Comparison of ENCODE assay signal across 32 cellular contexts in genomic region chr7:31314781-31315180, GRCh38. TPM values are rescaled to one million over a fixed set of nuclear protein-coding genes. Genes with fewer than 3 reads are reported as not detected.
"Had no signal": no experiment of that assay in that cellular context is flagged by ENCODE, and none has a peak within 500 bp of the region (broad histone marks: within the 10 kb centered on the region; RNA-seq: fewer than 3 reads in every experiment).

No MANE protein-coding gene starts in this region.

- H3K9me3 ChIP-seq: ascending aorta had no signal

- FAIRE-seq: bronchial epithelial cell, TTC549 had no signal

- H3K4me3 ChIP-seq: ascending aorta, cardiac muscle cell had no signal

- ATAC-seq: activated CD8-positive, alpha-beta memory T cell treated with anti-CD3 and anti-CD28 coated beads, Interleukin-2, amount 10 ng/mL, durations not matched to agents 7 days and 5 days; activated CD8-positive, alpha-beta T cell treated with anti-CD3 and anti-CD28 coated beads, Interleukin-2, amount 10 ng/mL, durations not matched to agents 7 days and 5 days; activated naive CD8-positive, alpha-beta T cell treated with anti-CD3 and anti-CD28 coated beads, Interleukin-2, amount 50 U/mL, for 24 hours had no signal

- H3K4me1 ChIP-seq: ascending aorta had no signal

- DNase-seq: activated B cell treated with CpG ODN at 0.5 μM for 24 hours; activated CD4-positive, alpha-beta memory T cell treated with anti-CD3 and anti-CD28 coated beads, Interleukin-2, amount 10 ng/mL, durations not matched to agents 7 days and 5 days; activated CD4-positive, alpha-beta T cell treated with anti-CD3 and anti-CD28 coated beads for 4 hours; activated CD4-positive, alpha-beta T cell treated with anti-CD3 and anti-CD28 coated beads, Interleukin-2, amount 10 ng/mL, durations not matched to agents 7 days and 5 days; activated CD4-positive, alpha-beta T cell treated with anti-CD3 and anti-CD28 coated beads, Interleukin-2, amount 50 U/mL, for 48 hours; activated CD4-positive, CD25-positive, alpha-beta regulatory T cell treated with anti-CD3 and anti-CD28 coated beads, Interleukin-2, amount 50 U/mL, for 72 hours; activated CD8-positive, alpha-beta memory T cell treated with anti-CD3 and anti-CD28 coated beads for 24 hours; activated CD8-positive, alpha-beta memory T cell treated with anti-CD3 and anti-CD28 coated beads, Interleukin-2, amount 10 ng/mL, durations not matched to agents 7 days and 5 days; activated CD8-positive, alpha-beta memory T cell treated with anti-CD3 and anti-CD28 coated beads, Interleukin-2, amount 50 U/mL, for 48 hours; activated CD8-positive, alpha-beta T cell treated with anti-CD3 and anti-CD28 coated beads, Interleukin-2, amount 10 ng/mL, durations not matched to agents 7 days and 5 days; activated effector memory CD4-positive, alpha-beta T cell treated with Interleukin-2 at 50 U/mL for 16 hours; activated gamma-delta T cell; activated naive CD4-positive, alpha-beta T cell treated with anti-CD3 and anti-CD28 coated beads, Interleukin-2, amount 10 ng/mL, durations not matched to agents 7 days and 5 days; activated naive CD4-positive, alpha-beta T cell treated with Interleukin-2 at 50 U/mL for 16 hours; activated naive CD8-positive, alpha-beta T cell treated with anti-CD3 and anti-CD28 coated beads, Interleukin-2, amount 10 ng/mL, durations not matched to agents 7 days and 5 days; activated naive CD8-positive, alpha-beta T cell treated with anti-CD3 and anti-CD28 coated beads, Interleukin-2, amount 50 U/mL, for 24 hours; activated T-cell treated with anti-CD3 and anti-CD28 coated beads, Interleukin-2, amount 50 U/mL, for 24 hours; activated T-cell treated with anti-CD3 and anti-CD28 coated beads, Interleukin-2, amount 50 U/mL, for 48 hours; amygdala; anterior cingulate cortex; caudate nucleus; cerebellar nuclear complex; T-helper 1 cell; T-helper 2 cell; T-helper 9 cell had no signal

- H3K36me3 ChIP-seq: ascending aorta, cardiac muscle cell had no signal

- H3K27ac ChIP-seq: ascending aorta, cardiac muscle cell, VCaP had no signal

- H3K27me3 ChIP-seq: ascending aorta, cardiac muscle cell had no signal

RNA-seq across cellular contexts. Expression of gene NEUROD6, which starts 25.7 kb away (rescaled TPM):
- total RNA-seq: activated B cell treated with CpG ODN at 0.5 μM for 24 hours; activated CD4-positive, alpha-beta memory T cell treated with anti-CD3 and anti-CD28 coated beads, Interleukin-2, amount 10 ng/mL, durations not matched to agents 7 days and 5 days; activated CD4-positive, alpha-beta T cell treated with anti-CD3 and anti-CD28 coated beads, Interleukin-2, amount 10 ng/mL, durations not matched to agents 7 days and 5 days; activated CD8-positive, alpha-beta memory T cell treated with anti-CD3 and anti-CD28 coated beads, Interleukin-2, amount 10 ng/mL, durations not matched to agents 7 days and 5 days; activated CD8-positive, alpha-beta T cell treated with anti-CD3 and anti-CD28 coated beads, Interleukin-2, amount 10 ng/mL, durations not matched to agents 7 days and 5 days; activated naive CD8-positive, alpha-beta T cell treated with anti-CD3 and anti-CD28 coated beads, Interleukin-2, amount 10 ng/mL, durations not matched to agents 7 days and 5 days; activated T-helper 2 cell treated with anti-CD3 and anti-CD28 coated beads, Interferon-gamma antibody, Interleukin-2, Interleukin-4, amounts not matched to agents 10 μg/mL and 5 μg/mL and 100 μg/mL, durations not matched to agents 14 hours and 24 hours and 36 hours; ascending aorta; bronchial epithelial cell; cardiac muscle cell had no signal
- polyA plus RNA-seq: adipose tissue, cardiac muscle cell had no signal
